In the genomic region with DNA sequence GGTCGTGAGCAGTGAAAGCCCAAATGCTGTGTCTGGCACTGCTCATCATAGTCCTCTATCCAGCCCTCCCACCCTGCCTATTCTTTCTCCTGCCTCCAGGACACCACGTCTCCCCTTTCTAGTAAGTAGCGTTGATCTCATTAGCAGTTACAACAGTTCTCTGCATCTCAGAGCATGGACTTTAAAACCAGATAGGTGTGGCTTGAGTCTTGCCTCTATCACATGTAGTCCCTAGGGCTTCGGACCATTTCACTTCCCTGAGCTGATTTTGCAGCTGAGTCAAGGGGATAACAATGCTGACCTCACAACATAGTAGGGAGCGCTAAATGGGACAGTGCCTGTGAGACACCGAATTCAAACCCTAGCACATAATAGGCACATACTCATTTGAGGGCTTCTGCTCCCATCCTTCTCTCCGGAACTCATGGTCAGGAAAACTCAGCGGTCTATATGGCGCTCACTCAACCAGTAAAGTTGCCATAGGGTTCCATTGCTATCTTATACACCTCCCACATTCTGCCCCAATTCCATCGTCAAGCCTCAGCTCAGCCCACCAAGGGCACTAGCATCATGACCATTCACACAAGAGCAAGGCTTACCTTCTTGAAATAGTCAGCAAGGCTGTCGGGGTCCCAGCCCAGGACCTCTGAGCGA, we compare ENCODE assay signal across 9 cellular contexts. TPM values are rescaled to one million over a fixed set of nuclear protein-coding genes. Genes with fewer than 3 reads are reported as not detected.
DNase-seq lines count a peak whose midpoint lies in the region; ATAC-seq and TF ChIP-seq lines count a peak whose summit lies in the region.
"Had no signal": no experiment of that assay in that cellular context is flagged by ENCODE, and none has a peak within 500 bp of the region (broad histone marks: within the 10 kb centered on the region; RNA-seq: fewer than 3 reads in every experiment).

No MANE protein-coding gene starts in this region.

- peaks cover 57% of the 10 kb centered on the region for H3K36me3 Mint-ChIP-seq in CD4-positive, alpha-beta T cell (ENCODE audit: low read depth)

- no peaks in the 10 kb centered on the region for H3K9me3 ChIP-seq in CD4-positive, alpha-beta T cell (ENCODE audit: control insufficient read depth, low read length)
- H3K9me3 ChIP-seq in esophagus (ENCODE audit: control insufficient read depth in 2 of 2, insufficient read depth in 1 of 2, low read depth in 1 of 2, low read length in 1 of 2), result no peaks in the 10 kb centered on the region
- no peaks in the 10 kb centered on the region for H3K9me3 ChIP-seq in thyroid gland

- H3K4me3 Mint-ChIP-seq in CD4-positive, alpha-beta T cell, result peak overlapping the region; percentile 98

- H3K27ac Mint-ChIP-seq in CD4-positive, alpha-beta T cell, result peak overlapping the region; percentile 96

- no peaks in the 10 kb centered on the region for H3K27me3 Mint-ChIP-seq in CD4-positive, alpha-beta T cell

- ATAC-seq in CD4-positive, alpha-beta T cell (ENCODE audit: poor library complexity), result peak; percentile 28
- ATAC-seq in GM19351 (IDR thresholded peaks at IDR 0.05; ENCODE audit: unreplicated experiment), result peak; percentile 55
- ATAC-seq in HG03354 (IDR thresholded peaks at IDR 0.05; ENCODE audit: poor library complexity, severe bottlenecking, unreplicated experiment), result peak; percentile 68

- 72 to 73% methylated on average over 12 of the region's 12 CpGs for WGBS in esophagus, 2 donors
- WGBS in thyroid gland, 2 donors, result 76 to 90% methylated on average over 12 of the region's 12 CpGs

- no peaks in the 10 kb centered on the region for H3K27me3 ChIP-seq in CD4-positive, alpha-beta T cell (ENCODE audit: control insufficient read depth, insufficient read depth, low read length)
- H3K27me3 ChIP-seq in esophagus (ENCODE audit: control insufficient read depth in 1 of 2, insufficient read depth in 2 of 2, low read length in 2 of 2) (peaks cover 0 to 2% of the 10 kb centered on the region in 2 donors), thyroid gland (no peaks in the 10 kb centered on the region)

- CTCF ChIA-PET in CD4-positive, alpha-beta T cell (lab: Charles Lee), result interaction anchor here (1.0 to 9.5 kb wide), 14 partner anchors 10 to 71 kb away, joined by 3 to 65 read pairs (median 6); no protein-coding TSS in a partner anchor

- intact Hi-C loops in CD4-positive, alpha-beta T cell (cut with DNase I, micrococcal nuclease), result loop anchor here (1.0 to 2.0 kb wide), 4 partner anchors 9 to 42 kb away; no protein-coding TSS in a partner anchor
- intact Hi-C loops in thyroid gland (cut with DNase I), result no loop called here

- no peak for TF ChIP-seq CTCF in CD4-positive, alpha-beta T cell (IDR thresholded peaks at IDR 0.05)
- TF ChIP-seq CTCF in thyroid gland (IDR thresholded peaks at IDR 0.05), result no peak

- H3K4me1 Mint-ChIP-seq in CD4-positive, alpha-beta T cell (ENCODE audit: low read depth), result peaks cover 75% of the 10 kb centered on the region

- no peaks in the 10 kb centered on the region for H3K9me3 Mint-ChIP-seq in CD4-positive, alpha-beta T cell

- H3K27ac ChIP-seq in CD4-positive, alpha-beta T cell (ENCODE audit: low read depth, low read length), result peak overlapping the region; percentile 98
- H3K27ac ChIP-seq in esophagus (ENCODE audit: low read depth in 2 of 2, low read length in 1 of 2), result peak overlapping the region; percentile 45 to 73
- H3K27ac ChIP-seq in thyroid gland, result peak overlapping the region; percentile 20 to 55 (median 49)

- POLR2A ChIA-PET in CD4-positive, alpha-beta T cell (lab: Charles Lee), result interaction anchor here (0.7 to 18.4 kb wide), 16 partner anchors 7 to 50 kb away, joined by 3 to 426 read pairs (median 12); no protein-coding TSS in a partner anchor

- H3K4me1 ChIP-seq in esophagus (ENCODE audit: control insufficient read depth in 2 of 2, insufficient read depth in 2 of 2, low read length in 1 of 2) (no peaks in the 10 kb centered on the region), thyroid gland (peaks cover 18 to 23% of the 10 kb centered on the region in 2 donors)

- H3K36me3 ChIP-seq in esophagus (ENCODE audit: control insufficient read depth in 2 of 2, insufficient read depth in 2 of 2, low read length in 1 of 2) (no peaks in the 10 kb centered on the region), thyroid gland (no peaks in the 10 kb centered on the region)

- no peak for DNase-seq in CD4-positive, alpha-beta T cell
- DNase-seq in thyroid gland (no peak), NCI-H510A (lab: John Stamatoyannopoulos, UW) (no peak), SKM-1 treated with dmso at 0.1 percent for 144 hours (lab: John Stamatoyannopoulos, UW; ENCODE audit: unreplicated experiment) (no peak)
- DNase-seq in stimulated activated CD4-positive, alpha-beta T cell treated with anti-CD3 and anti-CD28 coated beads, Interleukin-2, amount 100 ng/mL, for 48 hours, result no peak

- TF ChIP-seq POLR2A in thyroid gland (IDR thresholded peaks at IDR 0.05), result no peak

- H3K4me3 ChIP-seq in esophagus (ENCODE audit: low read depth in 1 of 2, low read length in 2 of 2) (peak overlapping the region; percentile 37 to 53), thyroid gland (replicated peaks in 1 of 3) (peak overlapping the region in 1 of 3 donors; percentile 11)

RNA-seq across cellular contexts. Expression of a gene that starts 0.5 kb away (rescaled TPM):
- 100 to 1,000 TPM; 154 to 155 TPM for total RNA-seq in CD4-positive, alpha-beta T cell
- polyA plus RNA-seq in esophagus, result 1 to 10 TPM; 2.4 to 2.6 TPM
- total RNA-seq in thyroid gland, result 10 to 100 TPM in 1 of 4 donors, 1 to 10 TPM in 3; 3.2 to 22.7 (median 6.9) TPM
- total RNA-seq: pulmonary artery endothelial cell had no signal

Comparison
In these comparisons a context has a peak if more than half of its experiments do, and no peak if none do; other contexts are left out.
1. RNA of a gene that starts 0.5 kb away (total RNA-seq): 154 to 155 TPM in CD4-positive, alpha-beta T cell; 3.2 to 22.7 TPM in thyroid gland; every median in the first group is over 4 times any median in the second.
2. Peak in every context shown above with its lines, with median percentiles within 50 percentile points of each other: ATAC-seq and H3K27ac ChIP-seq.